ENCODE assay signal across 14 cellular contexts in genomic region chr9:112764344-112764743, GRCh38. TPM values are rescaled to one million over a fixed set of nuclear protein-coding genes. Genes with fewer than 3 reads are reported as not detected.
DNase-seq lines count a peak whose midpoint lies in the region; ATAC-seq, FAIRE-seq and TF ChIP-seq lines count a peak whose summit lies in the region.
"Had no signal": no experiment of that assay in that cellular context is flagged by ENCODE, and none has a peak within 500 bp of the region (broad histone marks: within the 10 kb centered on the region; RNA-seq: fewer than 3 reads in every experiment).

No MANE protein-coding gene starts in this region.

- H3K36me3 Mint-ChIP-seq in GM23338 (ENCODE audit: low read depth): no peaks in the 10 kb centered on the region; the same call in 2 of the 3 replicates

- no peaks in the 10 kb centered on the region for H3K4me1 ChIP-seq in GM23338 (ENCODE audit: insufficient read depth)

- TF ChIP-seq CTCF in GM23338 (conservative IDR thresholded peaks at IDR 0.05; ENCODE audit: low read depth in 2 of 2) (no peak), fibroblast of the aortic adventitia (IDR thresholded peaks at IDR 0.05; ENCODE audit: insufficient read depth, low read length) (no peak), D721Med (IDR thresholded peaks at IDR 0.05; ENCODE audit: insufficient read depth, missing control alignments) (no peak)

- H3K9me3 Mint-ChIP-seq in GM23338: peaks cover 7% of the 10 kb centered on the region; the same call in 2 of the 3 replicates

- no peaks in the 10 kb centered on the region for H3K9me2 ChIP-seq in GM23338 (ENCODE audit: insufficient read depth)

- no peak overlapping the region for H2AFZ ChIP-seq in GM23338

- no peak overlapping the region for H3K4me2 ChIP-seq in GM23338

- no peak for FAIRE-seq in D721Med (lab: Jason Lieb, UNC)
- FAIRE-seq: GM12892, HTR-8/SVneo had no signal

- DNase-seq in GM23338 (ENCODE audit: low spot score) (no peak), RKO (ENCODE audit: low spot score) (peak; percentile 46), fibroblast of the aortic adventitia (ENCODE audit: low read depth) (peak; percentile 62), posterior vena cava (ENCODE audit: low spot score) (peak; percentile 61), midbrain (lab: John Stamatoyannopoulos, UW) (no peak), middle frontal gyrus (ENCODE audit: extremely low spot score, low spot score) (no peak), D721Med (ENCODE audit: insufficient read length, low spot score) (no peak), NCI-H1048 (lab: John Stamatoyannopoulos, UW) (no peak)
- DNase-seq: COR-L47, foreskin melanocyte had no signal

- intact Hi-C loops in posterior vena cava (cut with DNase I): no loop called here

- no peak overlapping the region for H3K4me3 Mint-ChIP-seq in GM23338
- H3K4me3 Mint-ChIP-seq: brain had no signal

- no peaks in the 10 kb centered on the region for H3F3A ChIP-seq in GM23338 (replicated peaks; ENCODE audit: low read depth)

- H4K20me1 ChIP-seq in GM23338 (replicated peaks; ENCODE audit: insufficient read depth): peaks cover 7% of the 10 kb centered on the region

- ATAC-seq in GM23338: peak; percentile 34
- ATAC-seq: sciatic nerve had no signal

- peaks cover 12% of the 10 kb centered on the region for H3K4me1 Mint-ChIP-seq in GM23338

- H3K4me3 ChIP-seq in GM23338: no peak overlapping the region
- no peak overlapping the region for H3K4me3 ChIP-seq in fibroblast of the aortic adventitia (ENCODE audit: low read depth, low read length)

- H3K36me3 ChIP-seq in GM23338 (ENCODE audit: insufficient read depth): no peaks in the 10 kb centered on the region

- H3K27me3 Mint-ChIP-seq in GM23338 (ENCODE audit: insufficient read depth, low read depth, poor library complexity): peaks cover 2% of the 10 kb centered on the region
- H3K27me3 Mint-ChIP-seq: brain had no signal

- 0 out of 2 replicates have a peak, but pooled peaks cover 8% of the 10 kb centered on the region for H3K79me2 ChIP-seq in GM23338 (replicated peaks; ENCODE audit: insufficient read depth)

- H3K27ac Mint-ChIP-seq in GM23338: peak overlapping the region; percentile 4; the same call in 1 of the 2 replicates

- no peak overlapping the region for H3K27ac ChIP-seq in GM23338 (ENCODE audit: low read depth)

- no peaks in the 10 kb centered on the region for H3K27me3 ChIP-seq in GM23338 (ENCODE audit: insufficient read depth)

TF ChIP-seq in GM23338, 12 proteins besides CTCF, POLR2A, EP300 and RAD21 (continues in another document):
- TF ChIP-seq REST (IDR thresholded peaks at IDR 0.05; ENCODE audit: unreplicated experiment) (no peak), POLR2AphosphoS5 (IDR thresholded peaks at IDR 0.05; ENCODE audit: low read depth) (no peak), EZH2 (IDR thresholded peaks at IDR 0.05; ENCODE audit: low read depth, unreplicated experiment) (no peak), CREB1 (CRISPR knock-in tag; IDR thresholded peaks at IDR 0.05; ENCODE audit: low read depth) (no peak), JUNB (IDR thresholded peaks at IDR 0.05; ENCODE audit: unreplicated experiment) (no peak), ZNF114 (CRISPR knock-in tag; IDR thresholded peaks at IDR 0.05) (no peak), EZH2phosphoT487 (IDR thresholded peaks at IDR 0.05; ENCODE audit: unreplicated experiment) (no peak), ZNF331 (CRISPR knock-in tag; IDR thresholded peaks at IDR 0.05; ENCODE audit: low read depth) (no peak), ZNF462 (CRISPR knock-in tag; IDR thresholded peaks at IDR 0.05) (no peak)

RNA-seq across cellular contexts. Expression of gene SNX30, which starts 13.8 kb away (rescaled TPM):
- total RNA-seq in GM23338 (2014; rRNA removed; shearing (Covaris generic)): 12.0 and 17.8 TPM in 2 replicates
- polyA plus RNA-seq in GM23338 (2016; fragmentation: Nextera tagmentation; extraction: Ambion mirVana): 2.1 and 2.2 TPM in 2 replicates
- total RNA-seq in fibroblast of the aortic adventitia (ENCODE audit: low replicate concordance) (22.0 and 24.1 TPM in 2 replicates), posterior vena cava (1 to 10 TPM; 7.8 to 8.6 TPM)

RNA-seq across cellular contexts. Expression of gene INIP, which starts 46.4 kb away (rescaled TPM):
- total RNA-seq in GM23338 (2014; rRNA removed; shearing (Covaris generic)): 16.7 and 26.7 TPM in 2 replicates
- polyA plus RNA-seq in GM23338 (2016; fragmentation: Nextera tagmentation; extraction: Ambion mirVana): 24.7 and 30.4 TPM in 2 replicates
- total RNA-seq in fibroblast of the aortic adventitia (ENCODE audit: low replicate concordance) (39.1 and 98.9 TPM in 2 replicates), posterior vena cava (10 to 100 TPM; 17.1 to 22.1 TPM)

Comparison
In these comparisons a context has a peak if more than half of its experiments do, and no peak if none do; other contexts are left out.
1. DNase-seq: peak in RKO (single experiment), fibroblast of the aortic adventitia (single experiment) and posterior vena cava (single experiment); none in GM23338 (single experiment), midbrain (single experiment), middle frontal gyrus (single experiment), D721Med (single experiment) and NCI-H1048 (single experiment).